ENCODE assay signal across 18 cellular contexts in the genomic region with DNA sequence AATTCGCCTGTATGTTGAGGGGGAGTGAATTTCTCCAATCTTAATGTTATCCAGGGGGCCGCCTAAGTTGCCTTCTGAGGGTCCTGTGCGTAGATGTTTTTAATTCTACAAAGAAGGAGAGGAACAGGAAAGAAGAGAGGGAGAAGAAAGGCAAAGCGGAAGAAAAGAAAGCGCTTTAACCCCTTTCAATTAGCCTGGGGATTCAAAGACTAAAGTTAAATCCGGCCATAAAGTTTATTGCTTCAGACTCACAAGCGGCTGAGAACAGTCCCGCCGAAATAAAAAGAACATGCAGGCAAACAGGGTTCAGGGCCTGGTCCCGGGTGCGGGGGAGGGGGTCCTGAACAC. TPM values are rescaled to one million over a fixed set of nuclear protein-coding genes. Genes with fewer than 3 reads are reported as not detected.
DNase-seq lines count a peak whose midpoint lies in the region; ATAC-seq lines count a peak whose summit lies in the region.
"Had no signal": no experiment of that assay in that cellular context is flagged by ENCODE, and none has a peak within 500 bp of the region (broad histone marks: within the 10 kb centered on the region; RNA-seq: fewer than 3 reads in every experiment).

No MANE protein-coding gene starts in this region.

- H3K9me3 Mint-ChIP-seq in activated CD4-positive, alpha-beta memory T cell treated with anti-CD3 and anti-CD28 coated beads for 36 hours = no peaks in the 10 kb centered on the region
- no peaks in the 10 kb centered on the region for H3K9me3 Mint-ChIP-seq in activated CD4-positive, alpha-beta memory T cell treated with anti-CD3 and anti-CD28 coated beads, Interleukin-2, amount 10 ng/mL, durations not matched to agents 7 days and 5 days
- no peaks in the 10 kb centered on the region for H3K9me3 Mint-ChIP-seq in T-cell
- H3K9me3 Mint-ChIP-seq: activated naive CD4-positive, alpha-beta T cell treated with anti-CD3 and anti-CD28 coated beads, Interleukin-2, amount 50 U/mL, for 24 hours; endodermal cell; stimulated activated naive CD8-positive, alpha-beta T cell treated with anti-CD3 and anti-CD28 coated beads, Interleukin-15, amount 100 ng/mL, for 72 hours had no signal

- H3K27me3 ChIP-seq in rectal smooth muscle tissue (ENCODE audit: control insufficient read depth, insufficient read depth, low read length) = no peaks in the 10 kb centered on the region

- DNase-seq in activated CD4-positive, alpha-beta memory T cell treated with anti-CD3 and anti-CD28 coated beads for 36 hours = no peak
- DNase-seq in activated CD4-positive, alpha-beta memory T cell treated with anti-CD3 and anti-CD28 coated beads, Interleukin-2, amount 10 ng/mL, durations not matched to agents 7 days and 5 days = no peak
- DNase-seq in left colon (no peak), T-cell (no peak)
- DNase-seq: activated CD4-positive, alpha-beta T cell treated with anti-CD3 and anti-CD28 coated beads for 1 hour; caudate nucleus; NCI-H187; stimulated activated naive CD8-positive, alpha-beta T cell treated with anti-CD3 and anti-CD28 coated beads, Interleukin-15, amount 100 ng/mL, for 72 hours; T-helper 17 cell had no signal

- ATAC-seq in left colon (peak; percentile 19), GM19035 (IDR thresholded peaks at IDR 0.05; ENCODE audit: unreplicated experiment) (no peak), GM21825 (IDR thresholded peaks at IDR 0.05; ENCODE audit: unreplicated experiment) (no peak), HG03280 (IDR thresholded peaks at IDR 0.05; ENCODE audit: unreplicated experiment) (no peak), T-cell (replicated peaks in 1 of 4) (no peak)
- ATAC-seq: T-helper 17 cell had no signal

- H3K36me3 ChIP-seq in rectal smooth muscle tissue (ENCODE audit: control insufficient read depth, insufficient read depth, low read length) = peaks cover 2% of the 10 kb centered on the region

- peak overlapping the region; percentile 23 for H3K27ac Mint-ChIP-seq in activated CD4-positive, alpha-beta memory T cell treated with anti-CD3 and anti-CD28 coated beads for 36 hours
- no peak overlapping the region for H3K27ac Mint-ChIP-seq in activated CD4-positive, alpha-beta memory T cell treated with anti-CD3 and anti-CD28 coated beads, Interleukin-2, amount 10 ng/mL, durations not matched to agents 7 days and 5 days
- no peak overlapping the region for H3K27ac Mint-ChIP-seq in T-cell
- H3K27ac Mint-ChIP-seq: activated naive CD4-positive, alpha-beta T cell treated with anti-CD3 and anti-CD28 coated beads, Interleukin-2, amount 50 U/mL, for 24 hours; endodermal cell; stimulated activated naive CD8-positive, alpha-beta T cell treated with anti-CD3 and anti-CD28 coated beads, Interleukin-15, amount 100 ng/mL, for 72 hours; T-helper 17 cell had no signal

- H3K9ac ChIP-seq in rectal smooth muscle tissue (ENCODE audit: low read length) = no peak overlapping the region

- intact Hi-C loops in activated CD4-positive, alpha-beta memory T cell treated with anti-CD3 and anti-CD28 coated beads for 36 hours (cut with micrococcal nuclease) = no loop called here
- intact Hi-C loops in left colon (cut with DNase I, micrococcal nuclease) = no loop called here

- CTCF ChIA-PET in activated CD4-positive, alpha-beta memory T cell treated with anti-CD3 and anti-CD28 coated beads for 36 hours (lab: Charles Lee) = no interaction called here
- CTCF ChIA-PET in activated CD4-positive, alpha-beta memory T cell treated with anti-CD3 and anti-CD28 coated beads, Interleukin-2, amount 10 ng/mL, durations not matched to agents 7 days and 5 days (lab: Charles Lee) = no interaction called here
- CTCF ChIA-PET in T-cell (lab: Charles Lee) = no interaction called here

- peaks cover 14% of the 10 kb centered on the region for H3K4me1 Mint-ChIP-seq in activated CD4-positive, alpha-beta memory T cell treated with anti-CD3 and anti-CD28 coated beads for 36 hours (ENCODE audit: low read depth)
- H3K4me1 Mint-ChIP-seq in activated CD4-positive, alpha-beta memory T cell treated with anti-CD3 and anti-CD28 coated beads, Interleukin-2, amount 10 ng/mL, durations not matched to agents 7 days and 5 days = peaks cover 18% of the 10 kb centered on the region
- H3K4me1 Mint-ChIP-seq in T-cell = peaks cover 0 to 15% (median 4%) of the 10 kb centered on the region in 3 donors

- peak overlapping the region; percentile 61 for H3K4me3 ChIP-seq in rectal smooth muscle tissue (ENCODE audit: low read length)
- H3K4me3 ChIP-seq: skin epidermis had no signal

- no peaks in the 10 kb centered on the region for H3K36me3 Mint-ChIP-seq in activated CD4-positive, alpha-beta memory T cell treated with anti-CD3 and anti-CD28 coated beads for 36 hours
- no peaks in the 10 kb centered on the region for H3K36me3 Mint-ChIP-seq in activated CD4-positive, alpha-beta memory T cell treated with anti-CD3 and anti-CD28 coated beads, Interleukin-2, amount 10 ng/mL, durations not matched to agents 7 days and 5 days (ENCODE audit: low read depth)
- no peaks in the 10 kb centered on the region for H3K36me3 Mint-ChIP-seq in T-cell
- H3K36me3 Mint-ChIP-seq: activated naive CD4-positive, alpha-beta T cell treated with anti-CD3 and anti-CD28 coated beads, Interleukin-2, amount 50 U/mL, for 24 hours had no signal

- peaks cover 41% of the 10 kb centered on the region for H3K27me3 Mint-ChIP-seq in activated CD4-positive, alpha-beta memory T cell treated with anti-CD3 and anti-CD28 coated beads for 36 hours
- H3K27me3 Mint-ChIP-seq in activated CD4-positive, alpha-beta memory T cell treated with anti-CD3 and anti-CD28 coated beads, Interleukin-2, amount 10 ng/mL, durations not matched to agents 7 days and 5 days = peaks cover 41% of the 10 kb centered on the region
- peaks cover 37 to 66% of the 10 kb centered on the region in 2 donors for H3K27me3 Mint-ChIP-seq in T-cell

- H3K27ac ChIP-seq in rectal smooth muscle tissue (ENCODE audit: low read depth, low read length) = peak overlapping the region; percentile 74
- H3K27ac ChIP-seq: 22Rv1, C4-2B, skin epidermis had no signal

- POLR2A ChIA-PET in activated CD4-positive, alpha-beta memory T cell treated with anti-CD3 and anti-CD28 coated beads for 36 hours (lab: Charles Lee) = no interaction called here
- POLR2A ChIA-PET in activated CD4-positive, alpha-beta memory T cell treated with anti-CD3 and anti-CD28 coated beads, Interleukin-2, amount 10 ng/mL, durations not matched to agents 7 days and 5 days (lab: Charles Lee) = no interaction called here
- POLR2A ChIA-PET in T-cell (lab: Charles Lee) = no interaction called here

- H3K4me1 ChIP-seq in rectal smooth muscle tissue (ENCODE audit: control insufficient read depth, insufficient read depth, low read length) = peaks cover 26% of the 10 kb centered on the region

- no peak overlapping the region for H3K4me3 Mint-ChIP-seq in activated CD4-positive, alpha-beta memory T cell treated with anti-CD3 and anti-CD28 coated beads for 36 hours
- no peak overlapping the region for H3K4me3 Mint-ChIP-seq in activated CD4-positive, alpha-beta memory T cell treated with anti-CD3 and anti-CD28 coated beads, Interleukin-2, amount 10 ng/mL, durations not matched to agents 7 days and 5 days
- no peak overlapping the region for H3K4me3 Mint-ChIP-seq in T-cell
- H3K4me3 Mint-ChIP-seq: activated naive CD4-positive, alpha-beta T cell treated with anti-CD3 and anti-CD28 coated beads, Interleukin-2, amount 50 U/mL, for 24 hours; endodermal cell; stimulated activated naive CD8-positive, alpha-beta T cell treated with anti-CD3 and anti-CD28 coated beads, Interleukin-15, amount 100 ng/mL, for 72 hours; T-helper 17 cell had no signal

RNA-seq across cellular contexts. Expression of a gene that starts 4.5 kb away (rescaled TPM):
- not detected for total RNA-seq in activated CD4-positive, alpha-beta memory T cell treated with anti-CD3 and anti-CD28 coated beads for 36 hours
- total RNA-seq in activated CD4-positive, alpha-beta memory T cell treated with anti-CD3 and anti-CD28 coated beads, Interleukin-2, amount 10 ng/mL, durations not matched to agents 7 days and 5 days = not detected
- total RNA-seq in left colon (10 to 100 TPM; 13.0 to 16.2 TPM), T-cell (under 1 TPM in 2 of 5 donors, not detected in 3; 0.18 to 0.32 TPM)
- total RNA-seq: endodermal cell had no signal

RNA-seq across cellular contexts. Expression of a gene that starts 8.4 kb away (rescaled TPM):
- not detected for total RNA-seq in activated CD4-positive, alpha-beta memory T cell treated with anti-CD3 and anti-CD28 coated beads for 36 hours
- total RNA-seq in activated CD4-positive, alpha-beta memory T cell treated with anti-CD3 and anti-CD28 coated beads, Interleukin-2, amount 10 ng/mL, durations not matched to agents 7 days and 5 days = under 1 TPM in 1 of 2 experiments, not detected in 1; 0.15 TPM
- 1 to 10 TPM; 4.5 to 5.1 TPM for total RNA-seq in left colon
- under 1 TPM in 3 of 5 donors, not detected in 2; 0.25 to 0.38 (median 0.36) TPM for total RNA-seq in T-cell
- total RNA-seq: endodermal cell had no signal

RNA-seq across cellular contexts. Expression of a gene that starts 8.6 kb away (rescaled TPM):
- not detected for total RNA-seq in activated CD4-positive, alpha-beta memory T cell treated with anti-CD3 and anti-CD28 coated beads for 36 hours
- not detected for total RNA-seq in activated CD4-positive, alpha-beta memory T cell treated with anti-CD3 and anti-CD28 coated beads, Interleukin-2, amount 10 ng/mL, durations not matched to agents 7 days and 5 days
- total RNA-seq in left colon = 10 to 100 TPM; 20.0 to 21.2 TPM
- total RNA-seq in T-cell = under 1 TPM in 2 of 5 donors, not detected in 3; 0.50 to 0.65 TPM
- total RNA-seq: endodermal cell, T-helper 17 cell had no signal

RNA-seq across cellular contexts. Expression of a gene that starts 13.4 kb away (rescaled TPM):
- not detected for total RNA-seq in activated CD4-positive, alpha-beta memory T cell treated with anti-CD3 and anti-CD28 coated beads for 36 hours
- total RNA-seq in activated CD4-positive, alpha-beta memory T cell treated with anti-CD3 and anti-CD28 coated beads, Interleukin-2, amount 10 ng/mL, durations not matched to agents 7 days and 5 days = not detected
- total RNA-seq in left colon (10 to 100 TPM; 16.4 to 23.2 TPM), T-cell (1 to 10 TPM in 1 of 5 donors, under 1 TPM in 1, not detected in 3; 0.79 to 1.4 TPM)
- total RNA-seq: endodermal cell, T-helper 17 cell had no signal

RNA-seq across cellular contexts. Expression of a gene that starts 17.5 kb away (rescaled TPM):
- total RNA-seq in activated CD4-positive, alpha-beta memory T cell treated with anti-CD3 and anti-CD28 coated beads for 36 hours = not detected
- total RNA-seq in activated CD4-positive, alpha-beta memory T cell treated with anti-CD3 and anti-CD28 coated beads, Interleukin-2, amount 10 ng/mL, durations not matched to agents 7 days and 5 days = not detected
- total RNA-seq in left colon (10 to 100 TPM; 30.2 to 38.9 TPM), T-cell (under 1 TPM in 1 of 5 donors, not detected in 4; 0.67 TPM)
- total RNA-seq: endodermal cell, T-helper 17 cell had no signal

Comparison
In these comparisons a context has a peak if more than half of its experiments do, and no peak if none do; other contexts are left out.
1. RNA of a gene that starts 4.5 kb away (total RNA-seq): 13.0 to 16.2 TPM in left colon; 0.18 to 0.32 TPM in T-cell, not detected in activated CD4-positive, alpha-beta memory T cell treated with anti-CD3 and anti-CD28 coated beads for 36 hours and not detected in activated CD4-positive, alpha-beta memory T cell treated with anti-CD3 and anti-CD28 coated beads, Interleukin-2, amount 10 ng/mL, durations not matched to agents 7 days and 5 days; every median in the first group is over 4 times any median in the second.
2. RNA of a gene that starts 8.4 kb away (total RNA-seq): 4.5 to 5.1 TPM in left colon; 0.25 to 0.38 TPM in T-cell, 0.15 TPM in activated CD4-positive, alpha-beta memory T cell treated with anti-CD3 and anti-CD28 coated beads, Interleukin-2, amount 10 ng/mL, durations not matched to agents 7 days and 5 days and not detected in activated CD4-positive, alpha-beta memory T cell treated with anti-CD3 and anti-CD28 coated beads for 36 hours; every median in the first group is over 4 times any median in the second.
3. RNA of a gene that starts 8.6 kb away (total RNA-seq): 20.0 to 21.2 TPM in left colon; 0.50 to 0.65 TPM in T-cell, not detected in activated CD4-positive, alpha-beta memory T cell treated with anti-CD3 and anti-CD28 coated beads, Interleukin-2, amount 10 ng/mL, durations not matched to agents 7 days and 5 days and not detected in activated CD4-positive, alpha-beta memory T cell treated with anti-CD3 and anti-CD28 coated beads for 36 hours; every median in the first group is over 10 times any median in the second.